In the genomic region with DNA sequence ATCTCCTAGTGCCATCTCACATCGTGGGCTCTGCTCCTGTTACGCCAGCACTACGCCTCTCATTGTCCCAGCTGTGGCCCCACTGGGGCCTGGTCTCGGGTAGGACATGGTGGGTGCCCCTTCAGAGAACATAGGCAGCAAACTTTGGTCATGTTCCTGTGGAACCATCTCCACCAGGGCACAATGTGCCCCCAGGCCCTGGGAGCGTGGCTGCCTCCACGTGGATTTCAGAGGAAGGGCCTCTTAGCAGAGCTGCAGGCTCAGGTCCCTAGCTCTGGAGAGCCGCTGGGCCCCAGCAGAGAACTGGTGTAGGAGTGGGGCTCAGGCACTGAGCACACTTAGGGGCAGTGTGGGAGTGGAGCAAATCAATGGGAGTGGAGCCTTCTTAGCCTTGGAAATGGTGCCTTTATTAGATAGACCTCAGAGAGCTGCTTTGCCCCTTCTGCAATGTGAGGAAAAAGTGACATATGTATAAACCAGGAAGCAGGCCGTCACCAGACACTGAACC, we compare ENCODE assay signal across 25 cellular contexts.
A peak's percentile ranks its signal among the peaks of the same experiment; 100 is the strongest.
DNase-seq lines count a peak whose midpoint lies in the region; ATAC-seq, FAIRE-seq and TF ChIP-seq lines count a peak whose summit lies in the region.
"Had no signal": no experiment of that assay in that cellular context is flagged by ENCODE, and none has a peak within 500 bp of the region (broad histone marks: within the 10 kb centered on the region; RNA-seq: fewer than 3 reads in every experiment).

No MANE protein-coding gene starts in this region.

- FAIRE-seq in bronchial epithelial cell (lab: Jason Lieb, UNC): peak; percentile 62
- FAIRE-seq: A204.1, D721Med, GM12878, GM19239 had no signal

- CTCF ChIA-PET in activated CD4-positive, alpha-beta T cell treated with anti-CD3 and anti-CD28 coated beads, Interleukin-2, amount 10 ng/mL, durations not matched to agents 7 days and 5 days (lab: Charles Lee): no interaction called here
- CTCF ChIA-PET in activated CD8-positive, alpha-beta T cell treated with anti-CD3 and anti-CD28 coated beads for 36 hours (lab: Charles Lee): no interaction called here

- no peak overlapping the region for H3K4me2 ChIP-seq in neuronal stem cell (ENCODE audit: insufficient read depth, low read length, poor library complexity, severe bottlenecking)
- H3K4me2 ChIP-seq: BLaER1, GM23338 had no signal

- no peak overlapping the region for H2BK5ac ChIP-seq in neuronal stem cell (ENCODE audit: low read length)

- no peak overlapping the region for H3K14ac ChIP-seq in neuronal stem cell (ENCODE audit: low read length)

- H3K36me3 ChIP-seq in right atrium auricular region (no peaks in the 10 kb centered on the region), bronchial epithelial cell (ENCODE audit: control insufficient read depth, insufficient read depth, low read length) (no peaks in the 10 kb centered on the region), neuronal stem cell (replicated peaks in 1 of 2; ENCODE audit: control insufficient read depth in 2 of 2, insufficient read depth in 2 of 2, low read length in 2 of 2) (no peaks in the 10 kb centered on the region)
- H3K36me3 ChIP-seq: BLaER1, HAP-1 had no signal

- H3K27ac ChIP-seq in right atrium auricular region: no peak overlapping the region
- H3K27ac ChIP-seq in neuronal stem cell (replicated peaks; ENCODE audit: low read length): no peak overlapping the region
- H3K27ac ChIP-seq: 22Rv1, BLaER1 had no signal

- DNase-seq in Right ventricle myocardium inferior (ENCODE audit: missing footprints) (peak; percentile 58), right atrium auricular region (ENCODE audit: low spot score) (no peak), bronchial epithelial cell (ENCODE audit: low read depth) (no peak), neuronal stem cell (ENCODE audit: low spot score) (no peak), NCI-H128 (lab: John Stamatoyannopoulos, UW; ENCODE audit: unreplicated experiment) (no peak), NCI-H524 (lab: John Stamatoyannopoulos, UW) (no peak)
- no peak for DNase-seq in activated CD4-positive, alpha-beta T cell treated with anti-CD3 and anti-CD28 coated beads, Interleukin-2, amount 10 ng/mL, durations not matched to agents 7 days and 5 days
- no peak for DNase-seq in activated CD8-positive, alpha-beta T cell treated with anti-CD3 and anti-CD28 coated beads for 36 hours
- DNase-seq: CD4-positive, alpha-beta T cell; CD8-positive, alpha-beta memory T cell; DMS 273 treated with DMSO at 0.1 percent for 48 hours; DMS79; EL; GDM1; HFFc6 had no signal

- H3K36me3 Mint-ChIP-seq in activated CD4-positive, alpha-beta T cell treated with anti-CD3 and anti-CD28 coated beads, Interleukin-2, amount 10 ng/mL, durations not matched to agents 7 days and 5 days (ENCODE audit: low read depth): no peaks in the 10 kb centered on the region
- H3K36me3 Mint-ChIP-seq in activated CD8-positive, alpha-beta T cell treated with anti-CD3 and anti-CD28 coated beads for 36 hours (ENCODE audit: low read depth): no peaks in the 10 kb centered on the region
- H3K36me3 Mint-ChIP-seq: CD14-positive monocyte; CD8-positive, alpha-beta memory T cell had no signal

- H3K9me3 Mint-ChIP-seq in activated CD4-positive, alpha-beta T cell treated with anti-CD3 and anti-CD28 coated beads, Interleukin-2, amount 10 ng/mL, durations not matched to agents 7 days and 5 days: peaks cover 4% of the 10 kb centered on the region
- peaks cover under 1% of the 10 kb centered on the region for H3K9me3 Mint-ChIP-seq in activated CD8-positive, alpha-beta T cell treated with anti-CD3 and anti-CD28 coated beads for 36 hours
- H3K9me3 Mint-ChIP-seq: HFFc6 had no signal

- WGBS in neuronal stem cell (ENCODE audit: extremely low coverage in 2 of 2, insufficient read length in 2 of 2, insufficient replicate concordance in 1 of 2), 2 donors: no CpG with 5 or more reads among the region's 8 CpGs

- H3K9ac ChIP-seq in neuronal stem cell (ENCODE audit: low read depth, low read length, poor library complexity): no peak overlapping the region
- H3K9ac ChIP-seq: BLaER1 had no signal

- H2BK15ac ChIP-seq in neuronal stem cell (ENCODE audit: low read length): no peak overlapping the region

- no peaks in the 10 kb centered on the region for H3K27me3 ChIP-seq in right atrium auricular region
- no peaks in the 10 kb centered on the region for H3K27me3 ChIP-seq in bronchial epithelial cell (ENCODE audit: control insufficient read depth, insufficient read depth, low read length)
- H3K27me3 ChIP-seq in neuronal stem cell (ENCODE audit: control insufficient read depth in 3 of 3, insufficient read depth in 3 of 3, low read depth in 1 of 3, low read length in 3 of 3): no peaks in the 10 kb centered on the region
- H3K27me3 ChIP-seq: BLaER1 had no signal

- no peak overlapping the region for H3K23ac ChIP-seq in neuronal stem cell (ENCODE audit: low read depth, low read length, poor library complexity)

- intact Hi-C loops in Right ventricle myocardium inferior (cut with DNase I): no loop called here
- intact Hi-C loops in activated CD8-positive, alpha-beta T cell treated with anti-CD3 and anti-CD28 coated beads for 36 hours (cut with micrococcal nuclease): no loop called here

- H3K4me1 ChIP-seq in right atrium auricular region (no peaks in the 10 kb centered on the region), neuronal stem cell (ENCODE audit: control insufficient read depth in 2 of 2, insufficient read depth in 1 of 2, low read depth in 1 of 2, low read length in 2 of 2) (no peaks in the 10 kb centered on the region)
- H3K4me1 ChIP-seq: BLaER1, HAP-1 had no signal

- H4K91ac ChIP-seq in neuronal stem cell (ENCODE audit: low read depth, low read length, poor library complexity): no peak overlapping the region

- H3K79me1 ChIP-seq in neuronal stem cell (ENCODE audit: low read depth, low read length): no peaks in the 10 kb centered on the region

- H3K4me3 Mint-ChIP-seq in activated CD4-positive, alpha-beta T cell treated with anti-CD3 and anti-CD28 coated beads, Interleukin-2, amount 10 ng/mL, durations not matched to agents 7 days and 5 days: no peak overlapping the region
- H3K4me3 Mint-ChIP-seq in activated CD8-positive, alpha-beta T cell treated with anti-CD3 and anti-CD28 coated beads for 36 hours: no peak overlapping the region
- H3K4me3 Mint-ChIP-seq: B cell; CD14-positive monocyte; CD4-positive, alpha-beta T cell; CD8-positive, alpha-beta memory T cell; GM23338; HFFc6 had no signal

- H3K18ac ChIP-seq in neuronal stem cell (ENCODE audit: low read length): no peak overlapping the region

- H4K8ac ChIP-seq in neuronal stem cell (ENCODE audit: low read depth, low read length): no peak overlapping the region

- peak overlapping the region; percentile 11 for H2BK120ac ChIP-seq in neuronal stem cell (ENCODE audit: low read depth, low read length)

- H2AK5ac ChIP-seq in neuronal stem cell (ENCODE audit: low read depth, low read length): no peak overlapping the region

- no peak overlapping the region for H3K4me3 ChIP-seq in right atrium auricular region
- H3K4me3 ChIP-seq in bronchial epithelial cell (ENCODE audit: low read depth, low read length): no peak overlapping the region
- no peak overlapping the region for H3K4me3 ChIP-seq in neuronal stem cell (ENCODE audit: low read length in 2 of 2)
- H3K4me3 ChIP-seq: BLaER1, GM12878, GM23338, HAP-1 had no signal

- no peak overlapping the region for H2AFZ ChIP-seq in neuronal stem cell (ENCODE audit: low read length)
- H2AFZ ChIP-seq: GM23338 had no signal

- no peak for ATAC-seq in Right ventricle myocardium inferior
- ATAC-seq in activated CD8-positive, alpha-beta T cell treated with anti-CD3 and anti-CD28 coated beads for 36 hours: no peak
- ATAC-seq: GM12878, GM23338 had no signal

- no peak overlapping the region for H3K27ac Mint-ChIP-seq in activated CD4-positive, alpha-beta T cell treated with anti-CD3 and anti-CD28 coated beads, Interleukin-2, amount 10 ng/mL, durations not matched to agents 7 days and 5 days
- no peak overlapping the region for H3K27ac Mint-ChIP-seq in activated CD8-positive, alpha-beta T cell treated with anti-CD3 and anti-CD28 coated beads for 36 hours
- H3K27ac Mint-ChIP-seq: B cell; CD14-positive monocyte; CD4-positive, alpha-beta T cell; CD8-positive, alpha-beta memory T cell; GM23338; HFFc6 had no signal

- H3K27me3 Mint-ChIP-seq in activated CD4-positive, alpha-beta T cell treated with anti-CD3 and anti-CD28 coated beads, Interleukin-2, amount 10 ng/mL, durations not matched to agents 7 days and 5 days: no peaks in the 10 kb centered on the region
- no peaks in the 10 kb centered on the region for H3K27me3 Mint-ChIP-seq in activated CD8-positive, alpha-beta T cell treated with anti-CD3 and anti-CD28 coated beads for 36 hours
- H3K27me3 Mint-ChIP-seq: B cell; CD4-positive, alpha-beta T cell; CD8-positive, alpha-beta memory T cell had no signal

- POLR2A ChIA-PET in activated CD4-positive, alpha-beta T cell treated with anti-CD3 and anti-CD28 coated beads, Interleukin-2, amount 10 ng/mL, durations not matched to agents 7 days and 5 days (lab: Charles Lee): no interaction called here
- POLR2A ChIA-PET in activated CD8-positive, alpha-beta T cell treated with anti-CD3 and anti-CD28 coated beads for 36 hours (lab: Charles Lee): no interaction called here

- H2BK12ac ChIP-seq in neuronal stem cell (ENCODE audit: low read length): peak overlapping the region; percentile 24

- TF ChIP-seq CTCF in right atrium auricular region (IDR thresholded peaks at IDR 0.05) (no peak), bronchial epithelial cell (IDR thresholded peaks at IDR 0.05; ENCODE audit: insufficient read depth, low read length, severe bottlenecking) (no peak)
- no peak for TF ChIP-seq CTCF in activated CD8-positive, alpha-beta T cell treated with anti-CD3 and anti-CD28 coated beads for 36 hours (IDR thresholded peaks at IDR 0.05)

- H3K9me3 ChIP-seq in right atrium auricular region (no peaks in the 10 kb centered on the region), neuronal stem cell (replicated peaks in 1 of 2; ENCODE audit: control insufficient read depth in 2 of 2, insufficient read depth in 1 of 2, low read depth in 1 of 2, low read length in 2 of 2) (no peaks in the 10 kb centered on the region)
- H3K9me3 ChIP-seq: BLaER1, HAP-1 had no signal

- H3K4me1 Mint-ChIP-seq in activated CD4-positive, alpha-beta T cell treated with anti-CD3 and anti-CD28 coated beads, Interleukin-2, amount 10 ng/mL, durations not matched to agents 7 days and 5 days: no peaks in the 10 kb centered on the region
- no peaks in the 10 kb centered on the region for H3K4me1 Mint-ChIP-seq in activated CD8-positive, alpha-beta T cell treated with anti-CD3 and anti-CD28 coated beads for 36 hours (ENCODE audit: low read depth)
- H3K4me1 Mint-ChIP-seq: B cell; CD14-positive monocyte; CD8-positive, alpha-beta memory T cell; GM23338 had no signal

- H3K4ac ChIP-seq in neuronal stem cell (ENCODE audit: low read length): no peak overlapping the region
